ENCODE assay signal across 22 cellular contexts in the genomic region with DNA sequence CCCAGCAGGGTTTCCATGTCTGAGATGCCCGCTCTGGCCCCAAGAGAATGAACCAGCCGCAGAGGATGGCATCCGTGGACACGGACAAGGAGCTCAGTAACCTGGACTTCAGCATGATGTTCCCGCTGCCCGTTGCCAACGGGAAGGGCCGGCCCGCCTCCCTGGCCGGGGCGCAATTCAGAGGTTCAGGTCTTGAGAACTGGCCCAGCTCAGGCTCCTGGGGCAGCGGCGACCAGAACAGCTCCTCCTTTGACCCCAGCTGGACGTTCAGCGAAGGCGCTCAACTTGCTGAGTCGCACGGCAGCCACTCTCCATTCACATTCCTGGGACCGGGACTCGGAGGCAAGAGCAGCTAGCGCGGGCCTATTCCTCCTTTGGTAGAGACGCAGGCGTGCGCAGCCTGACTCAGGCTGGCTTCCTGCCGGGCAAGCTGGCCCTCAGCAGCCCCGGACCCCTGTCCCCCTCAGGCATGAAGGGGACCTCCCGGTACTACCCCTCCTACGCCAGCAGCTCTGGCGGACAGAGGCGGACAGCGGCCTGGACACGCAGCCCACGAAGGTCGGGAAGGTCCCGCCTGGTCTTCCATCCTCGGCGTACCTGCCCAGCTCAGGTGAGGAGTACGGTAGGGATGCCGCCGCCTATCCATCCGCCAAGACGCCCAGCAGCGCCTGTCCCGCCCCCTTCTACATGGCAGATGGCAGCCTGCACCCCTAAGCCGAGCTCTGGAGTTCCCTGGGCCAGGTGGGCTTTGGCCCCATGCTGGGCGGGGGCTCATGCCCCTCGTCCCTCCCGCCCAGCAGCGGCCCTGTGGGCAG.
DNase-seq lines count a peak whose midpoint lies in the region; ATAC-seq, FAIRE-seq and TF ChIP-seq lines count a peak whose summit lies in the region.
"Had no signal": no experiment of that assay in that cellular context is flagged by ENCODE, and none has a peak within 500 bp of the region (broad histone marks: within the 10 kb centered on the region; RNA-seq: fewer than 3 reads in every experiment).

No MANE protein-coding gene starts in this region.

- no peak overlapping the region for H3K4me3 Mint-ChIP-seq in H9
- no peak overlapping the region for H3K4me3 Mint-ChIP-seq in activated CD4-positive, alpha-beta memory T cell treated with anti-CD3 and anti-CD28 coated beads, Interleukin-2, amount 10 ng/mL, durations not matched to agents 7 days and 5 days
- H3K4me3 Mint-ChIP-seq: CD8-positive, alpha-beta T cell had no signal

- H2BK20ac ChIP-seq in H9 (ENCODE audit: low read depth, low read length, poor library complexity, severe bottlenecking), result no peak overlapping the region

- 98% methylated on average over 50 of the region's 50 CpGs for WGBS in right cardiac atrium
- WGBS in H9 (ENCODE audit: extremely low coverage, insufficient read length, low lambda C conversion rate), result no CpG with 5 or more reads among the region's 50 CpGs
- 76 to 85% methylated on average over 11 to 47 of the region's 50 CpGs for WGBS in testis, 2 donors

- no peak overlapping the region for H2BK15ac ChIP-seq in H9 (ENCODE audit: low read depth, low read length)

- DNase-seq in right cardiac atrium, result peak in 2 of 3 donors; percentile 50
- no peak for DNase-seq in right atrium auricular region (ENCODE audit: low spot score)
- DNase-seq in H9, result peak; percentile 26
- DNase-seq in kidney, result peak; percentile 72
- DNase-seq in testis, result no peak
- DNase-seq in activated naive CD4-positive, alpha-beta T cell treated with anti-CD3 and anti-CD28 coated beads, Interleukin-2, amount 50 U/mL, for 16 hours, result no peak
- no peak for DNase-seq in activated CD4-positive, alpha-beta memory T cell treated with anti-CD3 and anti-CD28 coated beads, Interleukin-2, amount 10 ng/mL, durations not matched to agents 7 days and 5 days
- DNase-seq: CD8-positive, alpha-beta T cell; DMS79 treated with DMSO at 0.1 percent for 48 hours; KBM-7; NCI-H1105 treated with DMSO at 0.1 percent for 48 hours; NCI-H187; NCI-H2107; NCI-H226; NCI-H524; NCI-H82; OCI-M1 had no signal

- H3K36me3 ChIP-seq in right atrium auricular region (peaks cover 19% of the 10 kb centered on the region), kidney (ENCODE audit: control insufficient read depth in 1 of 2, insufficient read depth in 2 of 2, low read length in 2 of 2) (peaks cover 0 to 10% of the 10 kb centered on the region in 2 donors), testis (ENCODE audit: low read depth, missing control alignments) (no peaks in the 10 kb centered on the region)
- H3K36me3 ChIP-seq: HAP-1 had no signal

- no peak overlapping the region for H2BK12ac ChIP-seq in H9 (ENCODE audit: insufficient read length, low read depth, low read length)

- no peak for FAIRE-seq in kidney (lab: Jason Lieb, UNC)
- FAIRE-seq: A549, D721Med had no signal

- no peak overlapping the region for H3K27ac ChIP-seq in right cardiac atrium (ENCODE audit: low read length)
- no peak overlapping the region for H3K27ac ChIP-seq in right atrium auricular region
- no peak overlapping the region for H3K27ac ChIP-seq in H9 (ENCODE audit: insufficient read length, low read depth, low read length)
- H3K27ac ChIP-seq in kidney (ENCODE audit: low read depth in 2 of 2, low read length in 2 of 2), result no peak overlapping the region
- no peak overlapping the region for H3K27ac ChIP-seq in testis
- H3K27ac ChIP-seq: A549; BLaER1 treated with 17β-estradiol and CSF1 and Interleukin-3, amounts not matched to agents 10 nM and 100 nM had no signal

- H3K4ac ChIP-seq in H9 (ENCODE audit: low read depth, low read length), result no peak overlapping the region

- CTCF ChIA-PET in activated CD4-positive, alpha-beta memory T cell treated with anti-CD3 and anti-CD28 coated beads, Interleukin-2, amount 10 ng/mL, durations not matched to agents 7 days and 5 days (lab: Charles Lee), result no interaction called here

- H4K20me1 ChIP-seq in H9 (ENCODE audit: control insufficient read depth, insufficient read depth, insufficient read length), result no peaks in the 10 kb centered on the region

- no peaks in the 10 kb centered on the region for H3K79me1 ChIP-seq in H9 (ENCODE audit: insufficient read depth, low read depth, low read length, poor library complexity, severe bottlenecking)

- POLR2A ChIA-PET in activated CD4-positive, alpha-beta memory T cell treated with anti-CD3 and anti-CD28 coated beads, Interleukin-2, amount 10 ng/mL, durations not matched to agents 7 days and 5 days (lab: Charles Lee), result no interaction called here

- H4K91ac ChIP-seq in H9 (ENCODE audit: insufficient read length, low read depth, low read length), result no peak overlapping the region

- no peak for TF ChIP-seq POLR2A in testis (IDR thresholded peaks at IDR 0.05)

- H2BK5ac ChIP-seq in H9 (ENCODE audit: insufficient read length, low read length), result no peak overlapping the region

- no peak overlapping the region for H2BK120ac ChIP-seq in H9 (ENCODE audit: low read depth, low read length, poor library complexity, severe bottlenecking)

- H3K4me1 ChIP-seq in right cardiac atrium (ENCODE audit: control insufficient read depth, insufficient read depth, low read length) (no peaks in the 10 kb centered on the region), right atrium auricular region (no peaks in the 10 kb centered on the region), H9 (ENCODE audit: insufficient read depth, low read length) (no peaks in the 10 kb centered on the region), kidney (ENCODE audit: control insufficient read depth in 1 of 2, insufficient read depth in 1 of 2, low read depth in 1 of 2, low read length in 2 of 2) (no peaks in the 10 kb centered on the region), testis (no peaks in the 10 kb centered on the region)
- H3K4me1 ChIP-seq: A549; BLaER1 treated with 17β-estradiol and CSF1 and Interleukin-3, amounts not matched to agents 10 nM and 100 nM; HAP-1 had no signal

- H3K4me1 Mint-ChIP-seq in H9, result no peaks in the 10 kb centered on the region
- no peaks in the 10 kb centered on the region for H3K4me1 Mint-ChIP-seq in activated CD4-positive, alpha-beta memory T cell treated with anti-CD3 and anti-CD28 coated beads, Interleukin-2, amount 10 ng/mL, durations not matched to agents 7 days and 5 days

- ATAC-seq in right cardiac atrium (peak; percentile 18 to 29), HG02571 (IDR thresholded peaks at IDR 0.05; ENCODE audit: unreplicated experiment) (no peak)
- ATAC-seq: A549; CD8-positive, alpha-beta T cell had no signal

- H3K36me3 Mint-ChIP-seq in H9 (ENCODE audit: insufficient read depth in 1 of 3, low read depth in 3 of 3), result peaks cover 2 to 13% (median 4%) of the 10 kb centered on the region in 3 experiments; a peak in 5 of 7 replicates
- H3K36me3 Mint-ChIP-seq in activated CD4-positive, alpha-beta memory T cell treated with anti-CD3 and anti-CD28 coated beads, Interleukin-2, amount 10 ng/mL, durations not matched to agents 7 days and 5 days (ENCODE audit: low read depth), result peaks cover 38% of the 10 kb centered on the region

- H3K23ac ChIP-seq in H9 (ENCODE audit: insufficient read length, low read depth, low read length), result no peak overlapping the region

- no peak overlapping the region for H3K56ac ChIP-seq in H9 (ENCODE audit: insufficient read length, low read depth, low read length)

- no peaks in the 10 kb centered on the region for H3K27me3 Mint-ChIP-seq in H9 (ENCODE audit: low read depth)
- H3K27me3 Mint-ChIP-seq in activated CD4-positive, alpha-beta memory T cell treated with anti-CD3 and anti-CD28 coated beads, Interleukin-2, amount 10 ng/mL, durations not matched to agents 7 days and 5 days, result no peaks in the 10 kb centered on the region

- no peak overlapping the region for H4K5ac ChIP-seq in H9 (ENCODE audit: insufficient read length, low read depth, low read length)

- H2AFZ ChIP-seq in H9 (ENCODE audit: low read length), result no peak overlapping the region

- H3K4me2 ChIP-seq in H9 (ENCODE audit: insufficient read depth, insufficient read length, low read length), result no peak overlapping the region
- H3K4me2 ChIP-seq: A549; BLaER1 treated with 17β-estradiol and CSF1 and Interleukin-3, amounts not matched to agents 10 nM and 100 nM had no signal

- peaks cover 2 to 6% of the 10 kb centered on the region in 2 experiments; a peak in 2 of 5 replicates for H3K9me3 Mint-ChIP-seq in H9
- peaks cover 9% of the 10 kb centered on the region for H3K9me3 Mint-ChIP-seq in activated CD4-positive, alpha-beta memory T cell treated with anti-CD3 and anti-CD28 coated beads, Interleukin-2, amount 10 ng/mL, durations not matched to agents 7 days and 5 days

- intact Hi-C loops in right cardiac atrium (cut with DNase I), result no loop called here
- intact Hi-C loops in kidney (cut with DNase I), result no loop called here
- intact Hi-C loops in testis (cut with DNase I; ENCODE audit: low total_unique reads), result no loop called here

- no peak for TF ChIP-seq CTCF in right atrium auricular region (IDR thresholded peaks at IDR 0.05)
- TF ChIP-seq CTCF in H9 (conservative IDR thresholded peaks at IDR 0.05), result no peak
- TF ChIP-seq CTCF in kidney (IDR thresholded peaks at IDR 0.05; ENCODE audit: borderline replicate concordance, extremely low read depth, insufficient read depth), result no peak
- no peak for TF ChIP-seq CTCF in testis (IDR thresholded peaks at IDR 0.05)

- H4K8ac ChIP-seq in H9 (replicated peaks; ENCODE audit: insufficient read length, low read depth, low read length), result no peak overlapping the region

- no peaks in the 10 kb centered on the region for H3K23me2 ChIP-seq in H9 (ENCODE audit: insufficient read length, low read depth, low read length, poor library complexity, severe bottlenecking)

- H3K9me3 ChIP-seq in right cardiac atrium (ENCODE audit: control insufficient read depth, low read length), result no peaks in the 10 kb centered on the region
- H3K9me3 ChIP-seq in right atrium auricular region, result no peaks in the 10 kb centered on the region
- H3K9me3 ChIP-seq in H9 (ENCODE audit: control insufficient read depth, low read depth, low read length), result no peaks in the 10 kb centered on the region
- H3K9me3 ChIP-seq in kidney (ENCODE audit: control insufficient read depth in 1 of 2, low read length in 2 of 2), result no peaks in the 10 kb centered on the region
- no peaks in the 10 kb centered on the region for H3K9me3 ChIP-seq in testis
- H3K9me3 ChIP-seq: A549, HAP-1 had no signal

- H3K9ac ChIP-seq in H9 (ENCODE audit: extremely low read depth, insufficient read length, low read length) (no peak overlapping the region), kidney (ENCODE audit: low read length in 2 of 2) (no peak overlapping the region)
- H3K9ac ChIP-seq: BLaER1 treated with 17β-estradiol and CSF1 and Interleukin-3, amounts not matched to agents 10 nM and 100 nM had no signal

- no peak overlapping the region for H3K4me3 ChIP-seq in right cardiac atrium (ENCODE audit: low read length)
- H3K4me3 ChIP-seq in right atrium auricular region, result no peak overlapping the region
- H3K4me3 ChIP-seq in kidney (ENCODE audit: low read length in 2 of 2), result no peak overlapping the region
- peak overlapping the region; percentile 25 to 50 for H3K4me3 ChIP-seq in testis
- H3K4me3 ChIP-seq: A549; BLaER1 treated with 17β-estradiol and CSF1 and Interleukin-3, amounts not matched to agents 10 nM and 100 nM; HAP-1 had no signal

- H3K14ac ChIP-seq in H9 (ENCODE audit: insufficient read depth, low read length), result no peak overlapping the region; the same call in 1 of the 2 replicates

- no peak overlapping the region for H3K27ac Mint-ChIP-seq in H9
- no peak overlapping the region for H3K27ac Mint-ChIP-seq in activated CD4-positive, alpha-beta memory T cell treated with anti-CD3 and anti-CD28 coated beads, Interleukin-2, amount 10 ng/mL, durations not matched to agents 7 days and 5 days
- H3K27ac Mint-ChIP-seq: CD8-positive, alpha-beta T cell had no signal

- no peaks in the 10 kb centered on the region for H3K79me2 ChIP-seq in H9 (ENCODE audit: insufficient read depth, low read length)

- H3K27me3 ChIP-seq in right cardiac atrium (ENCODE audit: control insufficient read depth, insufficient read depth) (no peaks in the 10 kb centered on the region), right atrium auricular region (no peaks in the 10 kb centered on the region), H9 (ENCODE audit: insufficient read depth, low read length) (no peaks in the 10 kb centered on the region), testis (no peaks in the 10 kb centered on the region)
- H3K27me3 ChIP-seq: BLaER1 treated with 17β-estradiol and CSF1 and Interleukin-3, amounts not matched to agents 10 nM and 100 nM had no signal

- H2AK5ac ChIP-seq in H9 (ENCODE audit: insufficient read length, low read length), result no peak overlapping the region

- no peak overlapping the region for H3K18ac ChIP-seq in H9 (ENCODE audit: insufficient read length, low read depth, low read length)

- no peak overlapping the region for H3T11ph ChIP-seq in H9 (ENCODE audit: low read length)

Comparison
In these comparisons a context has a peak if more than half of its experiments do, and no peak if none do; other contexts are left out.
1. DNase-seq: peak in right cardiac atrium (2 of 3), H9 (single experiment) and kidney (single experiment); none in right atrium auricular region (single experiment), testis (single experiment), activated naive CD4-positive, alpha-beta T cell treated with anti-CD3 and anti-CD28 coated beads, Interleukin-2, amount 50 U/mL, for 16 hours (single experiment) and activated CD4-positive, alpha-beta memory T cell treated with anti-CD3 and anti-CD28 coated beads, Interleukin-2, amount 10 ng/mL, durations not matched to agents 7 days and 5 days (single experiment).
2. H3K4me3 ChIP-seq: peak in testis (2 of 2); none in right cardiac atrium (single experiment), right atrium auricular region (0 of 2) and kidney (0 of 2).